ENCODE assay signal across 21 cellular contexts in the genomic region with DNA sequence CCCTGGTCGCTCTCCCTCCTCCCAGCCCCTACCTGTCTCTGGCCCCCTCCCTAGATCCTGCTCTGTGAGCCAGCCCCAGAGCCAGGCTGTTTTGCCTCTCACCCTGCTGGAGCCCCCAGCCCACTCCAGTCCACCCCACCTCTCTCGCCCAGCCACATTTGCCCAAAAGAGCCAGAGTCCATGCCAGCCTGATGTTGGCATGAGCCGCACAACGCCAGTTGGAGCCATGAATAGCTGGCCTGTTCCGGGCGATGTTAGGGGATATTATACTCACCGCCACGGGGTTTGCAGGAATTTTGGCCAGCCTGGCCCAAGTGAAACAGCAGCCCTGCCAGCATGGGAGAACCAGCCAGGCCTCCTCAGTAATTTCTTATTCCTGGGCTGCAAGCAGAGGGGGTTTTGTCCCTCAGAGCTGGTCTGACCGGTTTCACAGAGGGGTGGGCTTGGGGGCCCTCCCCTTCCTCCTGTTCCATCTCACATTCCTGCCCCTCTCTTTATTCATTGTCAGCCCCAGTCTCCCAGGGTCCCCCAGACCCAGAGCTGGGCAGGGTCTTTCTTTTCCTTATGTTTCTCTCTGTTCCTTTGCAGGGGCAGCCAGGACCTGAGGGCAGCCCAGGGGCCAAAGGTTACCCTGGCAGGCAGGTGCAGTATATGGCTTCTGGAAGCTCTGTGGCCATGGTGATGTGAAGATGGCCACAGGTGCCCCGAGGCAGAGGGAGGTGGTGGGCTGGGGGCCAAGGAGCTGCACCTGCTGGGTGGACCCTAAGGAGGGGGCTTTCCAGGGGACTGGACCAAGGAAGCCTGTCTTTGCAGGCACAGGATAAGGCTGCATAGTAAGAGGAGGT. TPM values are rescaled to one million over a fixed set of nuclear protein-coding genes. Genes with fewer than 3 reads are reported as not detected.
DNase-seq lines count a peak whose midpoint lies in the region; ATAC-seq and TF ChIP-seq lines count a peak whose summit lies in the region.
"Had no signal": no experiment of that assay in that cellular context is flagged by ENCODE, and none has a peak within 500 bp of the region (broad histone marks: within the 10 kb centered on the region; RNA-seq: fewer than 3 reads in every experiment).

No MANE protein-coding gene starts in this region.

- H3K27ac Mint-ChIP-seq in brain (peak overlapping the region in 4 of 5 experiments; percentile 40 to 81 (median 66)), neural progenitor cell (no peak overlapping the region)
- H3K27ac Mint-ChIP-seq: effector memory CD8-positive, alpha-beta T cell had no signal

- no peak for TF ChIP-seq CTCF in brain (conservative IDR thresholded peaks at IDR 0.05)
- no peak for TF ChIP-seq CTCF in neural progenitor cell (IDR thresholded peaks at IDR 0.05)

- H3K9me3 Mint-ChIP-seq in brain: peaks cover 0 to 2% (median 0%) of the 10 kb centered on the region in 5 experiments
- no peaks in the 10 kb centered on the region for H3K9me3 Mint-ChIP-seq in neural progenitor cell
- H3K9me3 Mint-ChIP-seq: activated naive CD4-positive, alpha-beta T cell treated with anti-CD3 and anti-CD28 coated beads, Interleukin-2, amount 50 U/mL, for 72 hours; effector memory CD8-positive, alpha-beta T cell had no signal

- H3K36me3 ChIP-seq in BLaER1: peaks cover 97% of the 10 kb centered on the region
- no peaks in the 10 kb centered on the region for H3K36me3 ChIP-seq in neural progenitor cell
- H3K36me3 ChIP-seq: cardiac muscle cell, Peyer's patch, upper lobe of left lung had no signal

- H2AFZ ChIP-seq in neural progenitor cell (replicated peaks): no peak overlapping the region

- no peaks in the 10 kb centered on the region for H3F3A ChIP-seq in neural progenitor cell (ENCODE audit: low read depth)

- no peak overlapping the region for H3K9ac ChIP-seq in BLaER1
- no peak overlapping the region for H3K9ac ChIP-seq in neural progenitor cell

- H3K79me2 ChIP-seq in neural progenitor cell (ENCODE audit: low read depth): no peaks in the 10 kb centered on the region

- H3K4me1 ChIP-seq in BLaER1 (peaks cover 43% of the 10 kb centered on the region), neural progenitor cell (peaks cover 11% of the 10 kb centered on the region)

- no peak for ATAC-seq in GM19455 (IDR thresholded peaks at IDR 0.05; ENCODE audit: unreplicated experiment)
- ATAC-seq in GM21367 (IDR thresholded peaks at IDR 0.05; ENCODE audit: unreplicated experiment): no peak
- ATAC-seq: activated naive CD4-positive, alpha-beta T cell treated with anti-CD3 and anti-CD28 coated beads, Interleukin-2, amount 50 U/mL, for 72 hours; effector memory CD8-positive, alpha-beta T cell had no signal

- H3K4me2 ChIP-seq in BLaER1 (no peak overlapping the region), neural progenitor cell (no peak overlapping the region)

- intact Hi-C loops in posterior cingulate gyrus (cut with DNase I): loop anchor here (5.0 kb wide), 1 partner anchor 47 kb away; no protein-coding TSS in a partner anchor

- H3K9me3 ChIP-seq in BLaER1: no peaks in the 10 kb centered on the region
- H3K9me3 ChIP-seq in neural progenitor cell (ENCODE audit: low read depth): no peaks in the 10 kb centered on the region
- H3K9me3 ChIP-seq: Peyer's patch, upper lobe of left lung had no signal

- H4K20me1 ChIP-seq in BLaER1: no peaks in the 10 kb centered on the region
- H4K20me1 ChIP-seq in neural progenitor cell (ENCODE audit: low read depth): no peaks in the 10 kb centered on the region

- no peak overlapping the region for H3K4me3 ChIP-seq in BLaER1
- no peak overlapping the region for H3K4me3 ChIP-seq in neural progenitor cell
- H3K4me3 ChIP-seq: cardiac muscle cell, Peyer's patch, upper lobe of left lung had no signal

- H3K4me1 Mint-ChIP-seq in brain (peaks cover 42% of the 10 kb centered on the region), neural progenitor cell (peaks cover 16% of the 10 kb centered on the region)

- no peak overlapping the region for H3K4me3 Mint-ChIP-seq in brain
- no peak overlapping the region for H3K4me3 Mint-ChIP-seq in neural progenitor cell
- H3K4me3 Mint-ChIP-seq: effector memory CD8-positive, alpha-beta T cell had no signal

- H3K27ac ChIP-seq in BLaER1 (0 out of 2 replicates have a peak overlapping the region, but pooled peaks have one; percentile 8), neural progenitor cell (no peak overlapping the region)
- H3K27ac ChIP-seq: cardiac muscle cell, Peyer's patch, upper lobe of left lung had no signal

- peak; percentile 18 to 35 for DNase-seq in hippocampal formation (lab: John Stamatoyannopoulos, UW)
- DNase-seq in posterior cingulate gyrus: peak; percentile 35 to 91 (median 62)
- DNase-seq in neural progenitor cell (ENCODE audit: low spot score): no peak
- no peak for DNase-seq in NCI-H510A treated with DMSO at 0.1 percent for 48 hours (lab: John Stamatoyannopoulos, UW)
- DNase-seq: ACHN; activated CD4-positive, alpha-beta T cell treated with anti-CD3 and anti-CD28 coated beads, Interleukin-2, amount 50 U/mL, for 1 hour; activated T-cell treated with anti-CD3 and anti-CD28 coated beads, Interleukin-2, amount 50 U/mL, for 1 hour; COR-L47; effector memory CD8-positive, alpha-beta T cell; EL; NCI-H2107; Peyer's patch; stimulated activated CD4-positive, alpha-beta T cell treated with anti-CD3 and anti-CD28 coated beads, Interleukin-4, amount 100 ng/mL, for 24 hours; stimulated activated CD8-positive, alpha-beta memory T cell treated with anti-CD3 and anti-CD28 coated beads, Interleukin-4, amount 100 ng/mL, for 48 hours; upper lobe of left lung had no signal

- H3K36me3 Mint-ChIP-seq in brain: peaks cover 4% of the 10 kb centered on the region
- peaks cover 9% of the 10 kb centered on the region for H3K36me3 Mint-ChIP-seq in neural progenitor cell
- H3K36me3 Mint-ChIP-seq: activated naive CD4-positive, alpha-beta T cell treated with anti-CD3 and anti-CD28 coated beads, Interleukin-2, amount 50 U/mL, for 72 hours had no signal

- no peaks in the 10 kb centered on the region for H3K27me3 Mint-ChIP-seq in brain
- H3K27me3 Mint-ChIP-seq in neural progenitor cell (ENCODE audit: insufficient read depth, low read depth): peaks cover 2% of the 10 kb centered on the region

- H3K27me3 ChIP-seq in BLaER1 (no peaks in the 10 kb centered on the region), neural progenitor cell (no peaks in the 10 kb centered on the region)
- H3K27me3 ChIP-seq: cardiac muscle cell, Peyer's patch, upper lobe of left lung had no signal

RNA-seq across cellular contexts. Expression of a gene that starts 50.1 kb away (rescaled TPM):
- polyA plus RNA-seq in brain (ENCODE audit: insufficient read depth, low read depth, low replicate concordance): 0.17 TPM
- 4.3 and 16.2 TPM in 2 replicates for total RNA-seq in neural progenitor cell (ENCODE audit: low replicate concordance)

Comparison
In these comparisons a context has a peak if more than half of its experiments do, and no peak if none do; other contexts are left out.
1. DNase-seq: peak in hippocampal formation (2 of 2) and posterior cingulate gyrus (10 of 10); none in neural progenitor cell (single experiment) and NCI-H510A treated with DMSO at 0.1 percent for 48 hours (single experiment).